Comparison of ENCODE assay signal across 1 cellular context in genomic region chr2:8582850-8583399, GRCh38.
TF ChIP-seq lines count a peak whose summit lies in the region.

No MANE protein-coding gene starts in this region.

TF ChIP-seq in K562, 482 proteins besides CTCF, POLR2A, EP300 and RAD21 (continued from another document):
- TF ChIP-seq UBTF (IDR thresholded peaks at IDR 0.05; ENCODE audit: borderline replicate concordance in 1 of 2, low read depth in 2 of 2, low read length in 2 of 2) = no peak
- TF ChIP-seq ZNF780A (CRISPR knock-in tag; IDR thresholded peaks at IDR 0.05) = no peak
- TF ChIP-seq HCFC1 (IDR thresholded peaks at IDR 0.05; ENCODE audit: low read depth, low read length) = no peak
- TF ChIP-seq HNRNPUL1 (IDR thresholded peaks at IDR 0.05; ENCODE audit: low read length) = no peak
- no peak for TF ChIP-seq ELF1 (tag; IDR thresholded peaks at IDR 0.05)
- TF ChIP-seq CREB1 (IDR thresholded peaks at IDR 0.05) = no peak
- no peak for TF ChIP-seq CREB1 (CRISPR knock-in tag; IDR thresholded peaks at IDR 0.05)
